In the genomic region with DNA sequence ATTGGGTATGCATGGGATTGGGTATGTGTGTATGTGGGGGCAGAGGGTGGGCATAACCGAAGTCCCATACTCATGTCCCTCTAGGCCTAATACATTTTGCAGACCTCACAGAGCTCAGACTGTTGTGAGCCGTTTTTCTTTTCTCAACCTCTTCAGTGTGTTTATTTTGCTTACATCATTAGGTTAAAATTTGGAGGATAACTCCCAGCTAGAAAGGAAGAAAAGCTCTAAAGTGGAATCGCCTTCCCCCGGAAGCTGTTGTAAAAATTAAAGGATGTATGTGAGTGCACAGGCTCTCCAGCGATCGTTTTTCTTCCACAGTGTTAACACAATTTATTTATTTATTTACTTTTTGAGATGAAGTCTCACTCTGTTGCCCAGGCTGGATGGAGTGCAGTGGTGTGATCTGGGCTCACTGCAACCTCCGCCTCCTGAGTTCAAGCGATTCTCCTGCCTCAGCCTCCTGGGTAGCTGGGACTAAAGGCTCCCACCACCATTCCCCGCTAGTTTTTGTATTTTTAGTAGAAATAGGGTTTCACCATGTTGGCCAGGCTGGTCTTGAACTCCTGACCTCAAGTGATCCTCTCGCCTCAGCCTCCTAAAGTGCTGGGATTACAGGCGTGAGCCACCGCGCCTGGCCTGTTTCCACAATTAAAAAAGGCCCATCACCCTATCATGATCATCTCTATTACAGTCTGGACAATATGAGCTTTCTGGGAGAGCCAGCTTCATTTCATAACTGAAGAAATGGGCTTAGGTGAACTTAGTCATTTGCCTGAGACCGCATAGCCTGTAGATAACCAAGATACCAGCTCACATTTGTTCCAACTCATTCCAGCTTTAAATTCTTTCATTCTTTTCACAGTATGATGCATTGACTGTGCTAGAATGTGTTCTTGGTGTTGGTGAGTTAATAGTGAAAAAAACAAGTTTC, we compare ENCODE assay signal across 8 cellular contexts. TPM values are rescaled to one million over a fixed set of nuclear protein-coding genes. Genes with fewer than 3 reads are reported as not detected.
A peak's percentile ranks its signal among the peaks of the same experiment; 100 is the strongest.
DNase-seq lines count a peak whose midpoint lies in the region; ATAC-seq, FAIRE-seq and TF ChIP-seq lines count a peak whose summit lies in the region.

No MANE protein-coding gene starts in this region.

- no peak overlapping the region for H3K4me3 ChIP-seq in KMS-11 (IDR thresholded peaks at IDR 0.05; ENCODE audit: insufficient read depth, low read depth, low read length)
- no peak overlapping the region for H3K4me3 ChIP-seq in astrocyte (ENCODE audit: insufficient read depth, low read depth, low read length)

- H3K4me1 ChIP-seq in KMS-11 (ENCODE audit: low read depth, poor library complexity, severe bottlenecking), result peaks cover 44% of the 10 kb centered on the region
- peaks cover 16% of the 10 kb centered on the region for H3K4me1 ChIP-seq in astrocyte (ENCODE audit: insufficient read depth, low read length)

- H3K36me3 Mint-ChIP-seq in astrocyte (ENCODE audit: low read depth, unreplicated experiment) (no peaks in the 10 kb centered on the region), nephron (ENCODE audit: low read depth) (no peaks in the 10 kb centered on the region)

- H2AFZ ChIP-seq in KMS-11 (ENCODE audit: low read depth) (0 out of 2 replicates have a peak overlapping the region, but pooled peaks have one; percentile 75), astrocyte (ENCODE audit: low read depth, low read length) (no peak overlapping the region)

- TF ChIP-seq CTCF in KMS-11 (conservative IDR thresholded peaks at IDR 0.05; ENCODE audit: low read depth, low read length) (no peak), astrocyte (IDR thresholded peaks at IDR 0.05; ENCODE audit: insufficient read depth, low read depth, low read length) (no peak), nephron (IDR thresholded peaks at IDR 0.05; ENCODE audit: unreplicated experiment in 3 of 3) (no peak)

- peak overlapping the region; percentile 88; the same call in 1 of the 2 replicates for H3K9ac ChIP-seq in KMS-11
- H3K9ac ChIP-seq in astrocyte (ENCODE audit: low read length), result no peak overlapping the region

- H4K20me1 ChIP-seq in KMS-11 (ENCODE audit: insufficient read depth) (peaks cover 26% of the 10 kb centered on the region), astrocyte (ENCODE audit: insufficient read depth, low read length) (peaks cover 26% of the 10 kb centered on the region)

- ATAC-seq in GM18519 (IDR thresholded peaks at IDR 0.05; ENCODE audit: low FRiP score, unreplicated experiment) (no peak), HG03045 (IDR thresholded peaks at IDR 0.05; ENCODE audit: unreplicated experiment) (no peak)

- peaks cover 27% of the 10 kb centered on the region for H3K79me2 ChIP-seq in KMS-11 (ENCODE audit: insufficient read depth, low read depth)
- peaks cover 30% of the 10 kb centered on the region for H3K79me2 ChIP-seq in astrocyte (ENCODE audit: insufficient read depth, low read length)

- H3K4me1 Mint-ChIP-seq in astrocyte (ENCODE audit: low read depth, unreplicated experiment) (peaks cover 6% of the 10 kb centered on the region), nephron (peaks cover 22% of the 10 kb centered on the region)

- H3K9me3 Mint-ChIP-seq in astrocyte (ENCODE audit: unreplicated experiment) (no peaks in the 10 kb centered on the region), nephron (no peaks in the 10 kb centered on the region)

- no peaks in the 10 kb centered on the region for H3K36me3 ChIP-seq in KMS-11 (ENCODE audit: insufficient read depth)
- H3K36me3 ChIP-seq in astrocyte (ENCODE audit: insufficient read depth, low read length), result no peaks in the 10 kb centered on the region

- H3K27me3 Mint-ChIP-seq in astrocyte (ENCODE audit: low read depth, unreplicated experiment), result no peaks in the 10 kb centered on the region
- H3K27me3 Mint-ChIP-seq in nephron (ENCODE audit: low read depth), result no peaks in the 10 kb centered on the region

- H3K27me3 ChIP-seq in KMS-11 (ENCODE audit: insufficient read depth, low read depth) (no peaks in the 10 kb centered on the region), astrocyte (ENCODE audit: insufficient read depth, low read length) (no peaks in the 10 kb centered on the region)

- H3K27ac ChIP-seq in KMS-11 (peak overlapping the region; percentile 80; the same call in 1 of the 2 replicates), astrocyte (ENCODE audit: low read depth, low read length) (peak overlapping the region; percentile 89)

- no peak for FAIRE-seq in astrocyte (lab: Jason Lieb, UNC)
- FAIRE-seq in GM12891 (lab: Jason Lieb, UNC), result no peak

- peak; percentile 55 for DNase-seq in DMS153 treated with DMSO at 0.1 percent for 48 hours (lab: John Stamatoyannopoulos, UW; ENCODE audit: unreplicated experiment)
- peak; percentile 80 for DNase-seq in astrocyte (ENCODE audit: low read depth)
- DNase-seq in glomerular visceral epithelial cell (ENCODE audit: extremely low spot score), result no peak
- no peak for DNase-seq in GM12891 (ENCODE audit: insufficient read length, low spot score)

- H3K4me2 ChIP-seq in KMS-11 (peak overlapping the region; percentile 71; the same call in 1 of the 2 replicates), astrocyte (ENCODE audit: low read length) (peak overlapping the region; percentile 91)

- TF ChIP-seq POLR2A in GM12891 (IDR thresholded peaks at IDR 0.05; ENCODE audit: low read depth, low read length), result no peak

- no peaks in the 10 kb centered on the region for H3K9me3 ChIP-seq in astrocyte (ENCODE audit: insufficient read depth, low read depth, low read length)

- H3K27ac Mint-ChIP-seq in astrocyte (ENCODE audit: unreplicated experiment) (no peak overlapping the region), nephron (peak overlapping the region; percentile 85 to 99 (median 93))

- H3K4me3 Mint-ChIP-seq in astrocyte (ENCODE audit: unreplicated experiment) (peak overlapping the region; percentile 89), nephron (peak overlapping the region; percentile 86 to 88 (median 88))

TF ChIP-seq in GM12891, 5 proteins besides CTCF, POLR2A, EP300 and RAD21:
- TF ChIP-seq SPI1 (IDR thresholded peaks at IDR 0.05; ENCODE audit: low read depth, low read length), result no peak
- no peak for TF ChIP-seq POLR2AphosphoS5 (IDR thresholded peaks at IDR 0.05; ENCODE audit: low read depth, low read length)
- TF ChIP-seq POU2F2 (IDR thresholded peaks at IDR 0.05; ENCODE audit: low read depth, low read length), result no peak
- no peak for TF ChIP-seq TAF1 (IDR thresholded peaks at IDR 0.05; ENCODE audit: low read depth, low read length)
- TF ChIP-seq PAX5 (IDR thresholded peaks at IDR 0.05; ENCODE audit: insufficient read depth, low read length, severe bottlenecking), result no peak

RNA-seq across cellular contexts. Expression of a gene that starts 1.7 kb away (rescaled TPM):
- total RNA-seq in astrocyte, result 93.4 and 105 TPM in 2 replicates
- polyA plus RNA-seq in GM12891 (2012; ENCODE audit: low read depth, missing spikeins), result 136 TPM

RNA-seq across cellular contexts. Expression of a gene that starts 35.8 kb away (rescaled TPM):
- 23.6 and 26.3 TPM in 2 replicates for total RNA-seq in astrocyte
- polyA plus RNA-seq in GM12891 (2012; ENCODE audit: low read depth, missing spikeins), result 6.8 TPM

RNA-seq across cellular contexts. Expression of a gene that starts 53.1 kb away (rescaled TPM):
- total RNA-seq in astrocyte, result 1,461 and 1,628 TPM in 2 replicates
- polyA plus RNA-seq in GM12891 (2012; ENCODE audit: low read depth, missing spikeins), result 3,026 TPM

Comparison
In these comparisons a context has a peak if more than half of its experiments do, and no peak if none do; other contexts are left out.
1. DNase-seq: peak in DMS153 treated with DMSO at 0.1 percent for 48 hours (single experiment) and astrocyte (single experiment); none in glomerular visceral epithelial cell (single experiment) and GM12891 (single experiment).